In the genomic region with DNA sequence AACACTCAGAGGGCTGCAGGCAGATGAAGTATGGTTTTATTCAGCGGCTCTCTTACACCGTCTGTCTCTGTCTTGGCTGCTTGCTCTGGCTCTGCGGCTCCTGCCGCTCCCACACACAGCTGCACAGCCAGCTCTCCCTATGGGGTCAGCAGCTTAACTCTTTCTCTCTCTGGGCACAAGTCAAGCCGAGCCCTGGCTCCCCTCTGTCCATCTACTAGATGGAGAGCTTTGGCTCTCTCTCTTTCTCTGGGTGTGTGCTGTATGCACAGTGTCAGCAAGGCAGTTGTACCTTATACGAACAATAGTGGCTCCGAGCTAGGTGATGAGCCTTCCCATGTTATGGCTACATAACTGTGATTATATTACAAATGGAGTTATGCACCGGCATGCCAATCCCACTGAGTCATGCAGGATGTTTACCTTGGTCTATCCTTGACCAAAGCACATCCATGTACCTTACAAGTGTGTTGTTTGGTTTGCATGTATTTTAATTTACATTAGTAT, we compare ENCODE assay signal across 11 cellular contexts. TPM values are rescaled to one million over a fixed set of nuclear protein-coding genes. Genes with fewer than 3 reads are reported as not detected.
DNase-seq lines count a peak whose midpoint lies in the region; ATAC-seq, FAIRE-seq and TF ChIP-seq lines count a peak whose summit lies in the region.
"Had no signal": no experiment of that assay in that cellular context is flagged by ENCODE, and none has a peak within 500 bp of the region (broad histone marks: within the 10 kb centered on the region; RNA-seq: fewer than 3 reads in every experiment).

No MANE protein-coding gene starts in this region.

- ATAC-seq in foreskin keratinocyte (peak; percentile 79), GM18870 (IDR thresholded peaks at IDR 0.05; ENCODE audit: unreplicated experiment) (no peak)

- no peak for FAIRE-seq in frontal cortex (lab: Jason Lieb, UNC)

- no peaks in the 10 kb centered on the region for H3K79me2 ChIP-seq in trophoblast cell (ENCODE audit: control insufficient read depth, insufficient read depth, low read length, poor library complexity)

- H2BK12ac ChIP-seq in trophoblast cell (ENCODE audit: low read length), result no peak overlapping the region

- H3K36me3 ChIP-seq in trophoblast cell (ENCODE audit: control insufficient read depth in 1 of 2, insufficient read depth in 2 of 2, low read length in 2 of 2), result no peaks in the 10 kb centered on the region

- H2BK5ac ChIP-seq in trophoblast cell (ENCODE audit: low read depth, low read length, poor library complexity), result no peak overlapping the region

- no peak overlapping the region for H3K14ac ChIP-seq in trophoblast cell (ENCODE audit: low read length)

- no peak overlapping the region for H3K4ac ChIP-seq in trophoblast cell (ENCODE audit: low read depth, low read length)

- peaks cover 34% of the 10 kb centered on the region for H3K4me1 ChIP-seq in foreskin keratinocyte
- peaks cover 15 to 16% of the 10 kb centered on the region in 2 experiments for H3K4me1 ChIP-seq in trophoblast cell (ENCODE audit: control insufficient read depth in 1 of 2, insufficient read depth in 2 of 2, low read length in 2 of 2)

- no peak overlapping the region for H3K4me3 ChIP-seq in trophoblast cell (ENCODE audit: low read depth, low read length)

- DNase-seq in G401 (ENCODE audit: low spot score) (peak; percentile 75), SW 1271 (lab: John Stamatoyannopoulos, UW) (peak; percentile 38 to 62), foreskin keratinocyte (peak; percentile 80 to 91), trophoblast cell (peak; percentile 71 to 83), frontal cortex (ENCODE audit: low spot score in 2 of 2) (no peak), NCI-H187 (lab: John Stamatoyannopoulos, UW) (no peak), NCI-H82 treated with DMSO at 0.1 percent for 48 hours (lab: John Stamatoyannopoulos, UW; ENCODE audit: unreplicated experiment) (no peak)
- DNase-seq: activated naive CD4-positive, alpha-beta T cell treated with anti-CD3 and anti-CD28 coated beads, Interleukin-2, amount 10 ng/mL, durations not matched to agents 7 days and 5 days; left cardiac atrium; T-helper 1 cell had no signal

- no peak overlapping the region for H3K23ac ChIP-seq in trophoblast cell (ENCODE audit: low read length)

- H2BK120ac ChIP-seq in trophoblast cell (ENCODE audit: insufficient read depth, low read length, poor library complexity), result no peak overlapping the region

- TF ChIP-seq CTCF in foreskin keratinocyte (conservative IDR thresholded peaks at IDR 0.05), result no peak

- no peak overlapping the region for H4K12ac ChIP-seq in trophoblast cell (ENCODE audit: low read depth, low read length)

- in situ Hi-C loops in G401 (cut with HindIII; ENCODE audit: low sequenced_read_pairs), result no loop called here

- no peak overlapping the region for H3K18ac ChIP-seq in trophoblast cell (ENCODE audit: low read length)

- H4K91ac ChIP-seq in trophoblast cell (ENCODE audit: low read depth, low read length), result no peak overlapping the region

- H3K27me3 ChIP-seq in foreskin keratinocyte (no peaks in the 10 kb centered on the region), trophoblast cell (ENCODE audit: insufficient read depth, low read length) (no peaks in the 10 kb centered on the region)

- H3K4me2 ChIP-seq in trophoblast cell (ENCODE audit: low read length), result peak overlapping the region; percentile 3

- WGBS in trophoblast cell (ENCODE audit: extremely low coverage, insufficient coverage, insufficient read length), result no CpG with 5 or more reads among the region's 8 CpGs

- peaks cover 2% of the 10 kb centered on the region for H3K79me1 ChIP-seq in trophoblast cell (ENCODE audit: low read length)

- H4K8ac ChIP-seq in trophoblast cell (ENCODE audit: low read depth, low read length), result no peak overlapping the region

- H3K27ac ChIP-seq in foreskin keratinocyte (no peak overlapping the region), trophoblast cell (ENCODE audit: low read depth, low read length) (no peak overlapping the region)

- no peaks in the 10 kb centered on the region for H3K9me3 ChIP-seq in trophoblast cell (ENCODE audit: insufficient read depth, low read depth, low read length)

- H3K9ac ChIP-seq in trophoblast cell (ENCODE audit: low read length), result no peak overlapping the region

- H2AFZ ChIP-seq in trophoblast cell (ENCODE audit: insufficient read depth, low read length, poor library complexity), result no peak overlapping the region

- H2AK5ac ChIP-seq in trophoblast cell (ENCODE audit: low read length), result no peak overlapping the region

RNA-seq across cellular contexts. Expression of gene PPP2CA, which starts 19.3 kb away (rescaled TPM):
- total RNA-seq in G401 (2014; rRNA removed; shearing (Covaris generic)), result 304 and 405 TPM in 2 replicates
- total RNA-seq in foreskin keratinocyte, result 141 and 149 TPM in 2 replicates
- 89.8 and 114 TPM in 2 replicates for polyA plus RNA-seq in foreskin keratinocyte
- polyA plus RNA-seq in trophoblast cell (2013), result 60.9 and 63.0 TPM in 2 replicates
- 141 TPM for total RNA-seq in frontal cortex

Comparison
In these comparisons a context has a peak if more than half of its experiments do, and no peak if none do; other contexts are left out.
1. DNase-seq: peak in G401 (single experiment), SW 1271 (2 of 2), foreskin keratinocyte (2 of 2) and trophoblast cell (2 of 2); none in frontal cortex (0 of 2), NCI-H187 (0 of 2) and NCI-H82 treated with DMSO at 0.1 percent for 48 hours (single experiment).